ENCODE assay signal across 7 cellular contexts in the genomic region with DNA sequence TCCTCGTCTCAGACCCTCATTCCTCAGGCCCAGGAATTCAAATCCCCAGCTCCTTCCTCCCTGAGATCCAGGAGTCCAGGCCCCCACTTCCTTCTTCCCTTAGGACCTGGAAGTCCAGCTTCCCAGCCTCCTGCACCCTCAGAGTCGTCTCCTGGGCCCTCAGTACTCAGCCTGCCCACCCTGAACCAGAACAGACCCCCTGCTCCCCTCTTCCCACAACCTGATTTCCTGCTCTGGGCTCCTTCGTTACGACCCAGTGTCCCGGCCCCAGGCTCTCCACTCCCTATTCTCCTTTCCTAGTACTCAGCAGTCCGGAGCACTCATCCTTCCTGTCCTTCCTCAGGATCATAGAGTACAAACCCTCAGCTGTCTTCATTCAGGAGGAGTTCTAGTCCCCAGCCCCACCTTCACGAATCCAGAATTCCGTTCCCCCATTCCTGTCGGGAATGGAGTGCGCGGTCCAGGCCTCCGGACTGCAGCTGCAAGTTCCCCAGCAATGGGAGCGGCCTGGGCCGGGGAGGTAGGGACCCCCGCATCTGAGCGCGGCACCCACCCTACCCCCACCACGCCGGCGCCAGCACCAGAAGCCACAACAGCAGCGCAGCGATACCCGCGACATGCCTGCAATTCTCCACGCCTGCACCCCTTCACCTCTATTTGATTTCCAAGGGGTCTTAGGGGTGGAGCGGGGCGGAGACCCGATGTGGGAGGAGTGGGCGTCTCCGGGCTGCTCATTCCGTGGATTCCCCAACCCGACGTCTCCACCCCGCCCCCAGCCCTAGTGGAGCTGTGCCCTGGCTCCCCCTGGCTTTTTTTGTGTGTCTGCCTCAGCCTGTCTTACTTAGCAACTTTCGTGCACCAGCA. TPM values are rescaled to one million over a fixed set of nuclear protein-coding genes. Genes with fewer than 3 reads are reported as not detected.
DNase-seq lines count a peak whose midpoint lies in the region; ATAC-seq, FAIRE-seq and TF ChIP-seq lines count a peak whose summit lies in the region.

No MANE protein-coding gene starts in this region.

- H3K9me3 ChIP-seq in right cardiac atrium (ENCODE audit: control insufficient read depth, low read length) (no peaks in the 10 kb centered on the region), small intestine (ENCODE audit: control insufficient read depth, low read depth) (no peaks in the 10 kb centered on the region)

- peak overlapping the region; percentile 91 to 94 for H3K4me3 Mint-ChIP-seq in activated T-cell treated with anti-CD3 and anti-CD28 coated beads, Interleukin-2, amount 50 U/mL, for 72 hours

- peak overlapping the region; percentile 74 for H3K27ac Mint-ChIP-seq in activated T-cell treated with anti-CD3 and anti-CD28 coated beads, Interleukin-2, amount 50 U/mL, for 72 hours

- H3K36me3 Mint-ChIP-seq in activated T-cell treated with anti-CD3 and anti-CD28 coated beads, Interleukin-2, amount 50 U/mL, for 72 hours (ENCODE audit: insufficient read depth in 2 of 2): peaks cover 3 to 9% of the 10 kb centered on the region in 2 donors

- H3K27ac ChIP-seq in right cardiac atrium (ENCODE audit: low read length) (peak overlapping the region; percentile 61), small intestine (ENCODE audit: low read depth in 1 of 2, low read length in 1 of 2) (peak overlapping the region in 1 of 2 donors; percentile 66)

- H3K9me3 Mint-ChIP-seq in activated T-cell treated with anti-CD3 and anti-CD28 coated beads, Interleukin-2, amount 50 U/mL, for 72 hours: no peaks in the 10 kb centered on the region

- H3K27me3 ChIP-seq in right cardiac atrium (ENCODE audit: control insufficient read depth, insufficient read depth) (no peaks in the 10 kb centered on the region), small intestine (ENCODE audit: control insufficient read depth in 2 of 2, insufficient read depth in 2 of 2, low read length in 2 of 2) (no peaks in the 10 kb centered on the region)

- H3K4me1 ChIP-seq in right cardiac atrium (ENCODE audit: control insufficient read depth, insufficient read depth, low read length): peaks cover 2% of the 10 kb centered on the region
- H3K4me1 ChIP-seq in small intestine (ENCODE audit: control insufficient read depth in 2 of 2, insufficient read depth in 1 of 2, low read depth in 1 of 2, low read length in 1 of 2): peaks cover 0 to 8% of the 10 kb centered on the region in 2 donors

- no peak for ATAC-seq in activated T-cell treated with anti-CD3 and anti-CD28 coated beads, Interleukin-2, amount 50 U/mL, for 72 hours (replicated peaks in 1 of 2)
- ATAC-seq in right cardiac atrium: no peak

- DNase-seq in HFF-Myc (ENCODE audit: extremely low read depth, low read depth) (no peak), right cardiac atrium (peak in 1 of 3 donors; percentile 66), small intestine (peak; percentile 29), NCI-H1105 (lab: John Stamatoyannopoulos, UW) (no peak), NCI-H82 treated with DMSO at 0.1 percent for 48 hours (lab: John Stamatoyannopoulos, UW; ENCODE audit: unreplicated experiment) (no peak), amniotic stem cell (lab: John Stamatoyannopoulos, UW) (no peak)
- peak in 1 of 2 donors; percentile 32 for DNase-seq in activated T-cell treated with anti-CD3 and anti-CD28 coated beads, Interleukin-2, amount 50 U/mL, for 72 hours

- H3K27me3 Mint-ChIP-seq in activated T-cell treated with anti-CD3 and anti-CD28 coated beads, Interleukin-2, amount 50 U/mL, for 72 hours (ENCODE audit: low read depth): peaks cover 10% of the 10 kb centered on the region

- peak overlapping the region; percentile 16 for H3K4me3 ChIP-seq in HFF-Myc (replicated peaks; ENCODE audit: low read depth, low read length)
- H3K4me3 ChIP-seq in right cardiac atrium (ENCODE audit: low read length): no peak overlapping the region
- no peak overlapping the region for H3K4me3 ChIP-seq in small intestine (ENCODE audit: low read depth in 1 of 2, low read length in 2 of 2)

- WGBS in right cardiac atrium: 31% methylated on average over 35 of the region's 35 CpGs
- 20 to 54% (median 50%) methylated on average over 35 of the region's 35 CpGs for WGBS in small intestine, 3 donors

- FAIRE-seq in small intestine (lab: Jason Lieb, UNC): no peak

- intact Hi-C loops in right cardiac atrium (cut with DNase I): no loop called here

- H3K36me3 ChIP-seq in small intestine (ENCODE audit: control insufficient read depth in 2 of 2, insufficient read depth in 2 of 2, low read length in 2 of 2): peaks cover 0 to 3% of the 10 kb centered on the region in 2 donors

- TF ChIP-seq CTCF in HFF-Myc (IDR thresholded peaks at IDR 0.05; ENCODE audit: low read depth, low read length, missing control alignments): no peak

- peaks cover 43% of the 10 kb centered on the region for H3K4me1 Mint-ChIP-seq in activated T-cell treated with anti-CD3 and anti-CD28 coated beads, Interleukin-2, amount 50 U/mL, for 72 hours (ENCODE audit: low read depth)

RNA-seq across cellular contexts. Expression of a gene that starts 12.7 kb away (rescaled TPM):
- total RNA-seq in activated T-cell treated with anti-CD3 and anti-CD28 coated beads, Interleukin-2, amount 50 U/mL, for 72 hours: 10 to 100 TPM; 90.5 to 91.8 TPM
- total RNA-seq in right cardiac atrium: 10 to 100 TPM; 55.9 to 75.2 (median 58.1) TPM
- polyA plus RNA-seq in right cardiac atrium: 52.3 TPM
- 100 to 1,000 TPM in 1 of 3 donors, 10 to 100 TPM in 2; 68.9 to 103 (median 93.8) TPM for polyA plus RNA-seq in small intestine

RNA-seq across cellular contexts. Expression of a gene that starts 33.7 kb away (rescaled TPM):
- total RNA-seq in activated T-cell treated with anti-CD3 and anti-CD28 coated beads, Interleukin-2, amount 50 U/mL, for 72 hours: 10 to 100 TPM; 44.4 to 45.7 TPM
- 10 to 100 TPM; 14.4 to 17.0 (median 15.2) TPM for total RNA-seq in right cardiac atrium
- polyA plus RNA-seq in right cardiac atrium: 25.3 TPM
- 10 to 100 TPM; 41.9 to 48.1 (median 44.3) TPM for polyA plus RNA-seq in small intestine

RNA-seq across cellular contexts. Expression of a gene that starts 36.4 kb away (rescaled TPM):
- 1 to 10 TPM in 1 of 2 donors, under 1 TPM in 1; 0.97 to 1.1 TPM for total RNA-seq in activated T-cell treated with anti-CD3 and anti-CD28 coated beads, Interleukin-2, amount 50 U/mL, for 72 hours
- 1 to 10 TPM in 3 of 4 donors, under 1 TPM in 1; 0.71 to 3.1 (median 1.5) TPM for total RNA-seq in right cardiac atrium
- polyA plus RNA-seq in right cardiac atrium: 3.7 TPM
- polyA plus RNA-seq in small intestine: 1 to 10 TPM in 2 of 3 donors, not detected in 1; 3.2 to 4.3 TPM

RNA-seq across cellular contexts. Expression of a gene that starts 38.5 kb away (rescaled TPM):
- total RNA-seq in activated T-cell treated with anti-CD3 and anti-CD28 coated beads, Interleukin-2, amount 50 U/mL, for 72 hours: not detected
- total RNA-seq in right cardiac atrium: not detected
- polyA plus RNA-seq in right cardiac atrium: not detected
- polyA plus RNA-seq in small intestine: under 1 TPM in 1 of 3 donors, not detected in 2; 0.04 TPM
